8 cellular contexts compared by ENCODE assay signal in genomic region chr13:51801631-51802099, GRCh38.
DNase-seq lines count a peak whose midpoint lies in the region; ATAC-seq lines count a peak whose summit lies in the region.

No MANE protein-coding gene starts in this region.

- DNase-seq in T-helper 1 cell: no peak
- DNase-seq in amygdala (lab: John Stamatoyannopoulos, UW): peak in 51 of 56 donors; percentile 7 to 81 (median 57)
- DNase-seq in kidney tubule cell (ENCODE audit: low spot score): peak; percentile 61

- peaks cover 3% of the 10 kb centered on the region for H3K27me3 Mint-ChIP-seq in T-helper 1 cell treated with Interleukin-12 subunit alpha and Interleukin-12 subunit beta and Interleukin-4 antibody, amounts not matched to agents 30 μg/mL and 1 μg/mL, for 36 hours (ENCODE audit: low read depth)
- no peaks in the 10 kb centered on the region for H3K27me3 Mint-ChIP-seq in stimulated activated memory B cell treated with anti-CD40 and anti-IgM and Interleukin-4, amounts not matched to agents 10 μg/mL and 1 μg/mL and 100 μg/mL, for 72 hours

- ATAC-seq in stimulated activated memory B cell treated with anti-CD40 and anti-IgM and Interleukin-4, amounts not matched to agents 10 μg/mL and 1 μg/mL and 100 μg/mL, for 72 hours: no peak
- ATAC-seq in GM21717 (IDR thresholded peaks at IDR 0.05; ENCODE audit: unreplicated experiment) (no peak), GM21528 (IDR thresholded peaks at IDR 0.05; ENCODE audit: low FRiP score, unreplicated experiment) (no peak), GM19455 (IDR thresholded peaks at IDR 0.05; ENCODE audit: unreplicated experiment) (no peak)

- H3K4me3 Mint-ChIP-seq in T-helper 1 cell treated with Interleukin-12 subunit alpha and Interleukin-12 subunit beta and Interleukin-4 antibody, amounts not matched to agents 30 μg/mL and 1 μg/mL, for 36 hours: no peak overlapping the region
- no peak overlapping the region for H3K4me3 Mint-ChIP-seq in stimulated activated memory B cell treated with anti-CD40 and anti-IgM and Interleukin-4, amounts not matched to agents 10 μg/mL and 1 μg/mL and 100 μg/mL, for 72 hours

- peaks cover 36% of the 10 kb centered on the region for H3K4me1 Mint-ChIP-seq in T-helper 1 cell treated with Interleukin-12 subunit alpha and Interleukin-12 subunit beta and Interleukin-4 antibody, amounts not matched to agents 30 μg/mL and 1 μg/mL, for 36 hours (ENCODE audit: low read depth)
- peaks cover 39% of the 10 kb centered on the region for H3K4me1 Mint-ChIP-seq in stimulated activated memory B cell treated with anti-CD40 and anti-IgM and Interleukin-4, amounts not matched to agents 10 μg/mL and 1 μg/mL and 100 μg/mL, for 72 hours

- H3K27ac Mint-ChIP-seq in T-helper 1 cell treated with Interleukin-12 subunit alpha and Interleukin-12 subunit beta and Interleukin-4 antibody, amounts not matched to agents 30 μg/mL and 1 μg/mL, for 36 hours: peak overlapping the region; percentile 98
- H3K27ac Mint-ChIP-seq in stimulated activated memory B cell treated with anti-CD40 and anti-IgM and Interleukin-4, amounts not matched to agents 10 μg/mL and 1 μg/mL and 100 μg/mL, for 72 hours: peak overlapping the region; percentile 96

- no peaks in the 10 kb centered on the region for H3K9me3 Mint-ChIP-seq in T-helper 1 cell treated with Interleukin-12 subunit alpha and Interleukin-12 subunit beta and Interleukin-4 antibody, amounts not matched to agents 30 μg/mL and 1 μg/mL, for 36 hours
- H3K9me3 Mint-ChIP-seq in stimulated activated memory B cell treated with anti-CD40 and anti-IgM and Interleukin-4, amounts not matched to agents 10 μg/mL and 1 μg/mL and 100 μg/mL, for 72 hours: no peaks in the 10 kb centered on the region

- H3K36me3 Mint-ChIP-seq in T-helper 1 cell treated with Interleukin-12 subunit alpha and Interleukin-12 subunit beta and Interleukin-4 antibody, amounts not matched to agents 30 μg/mL and 1 μg/mL, for 36 hours (ENCODE audit: low read depth): no peaks in the 10 kb centered on the region
- peaks cover 6% of the 10 kb centered on the region for H3K36me3 Mint-ChIP-seq in stimulated activated memory B cell treated with anti-CD40 and anti-IgM and Interleukin-4, amounts not matched to agents 10 μg/mL and 1 μg/mL and 100 μg/mL, for 72 hours

Comparison
In these comparisons a context has a peak if more than half of its experiments do, and no peak if none do; other contexts are left out.
1. DNase-seq: peak in amygdala (51 of 56) and kidney tubule cell (single experiment); none in T-helper 1 cell (0 of 5).